ENCODE assay signal across 37 cellular contexts in the genomic region with DNA sequence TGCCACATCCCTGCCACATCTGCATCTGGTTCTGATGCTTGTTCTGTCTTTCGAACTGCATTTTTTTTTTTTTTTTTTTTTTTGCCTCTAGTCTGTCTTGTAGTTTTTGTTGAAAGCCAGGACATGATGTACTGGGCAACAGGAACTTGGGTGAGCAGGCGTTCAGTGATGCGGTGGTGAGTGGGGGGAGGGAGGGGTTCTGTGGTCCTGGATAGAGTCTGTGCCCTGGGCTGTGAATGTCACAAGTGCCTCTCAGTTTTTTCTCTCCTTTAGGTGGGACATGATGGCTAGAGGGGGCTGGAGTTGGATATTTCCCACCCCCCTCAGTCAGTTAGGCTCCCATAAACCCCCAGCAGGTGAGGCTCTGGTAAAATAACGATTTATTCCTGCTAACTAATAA. TPM values are rescaled to one million over a fixed set of nuclear protein-coding genes. Genes with fewer than 3 reads are reported as not detected.
"Had no signal": no experiment of that assay in that cellular context is flagged by ENCODE, and none has a peak within 500 bp of the region (broad histone marks: within the 10 kb centered on the region; RNA-seq: fewer than 3 reads in every experiment).

No MANE protein-coding gene starts in this region.

- H3K4me2 ChIP-seq: KMS-11 had no signal

- H3K27ac ChIP-seq: KMS-11, VCaP had no signal

- H3K9ac ChIP-seq: KMS-11 had no signal

- DNase-seq: activated B cell treated with CpG ODN at 0.5 μM for 24 hours; activated CD4-positive, alpha-beta memory T cell treated with anti-CD3 and anti-CD28 coated beads for 36 hours; activated CD4-positive, alpha-beta T cell treated with anti-CD3 and anti-CD28 coated beads for 4 hours; activated CD4-positive, alpha-beta T cell treated with anti-CD3 and anti-CD28 coated beads, Interleukin-2, amount 50 U/mL, for 1 hour; activated CD4-positive, CD25-positive, alpha-beta regulatory T cell treated with anti-CD3 and anti-CD28 coated beads, Interleukin-2, amount 50 U/mL, for 72 hours; activated CD8-positive, alpha-beta memory T cell treated with anti-CD3 and anti-CD28 coated beads, Interleukin-2, amount 10 ng/mL, durations not matched to agents 7 days and 5 days; activated naive CD4-positive, alpha-beta T cell treated with anti-CD3 and anti-CD28 coated beads, Interleukin-2, amount 10 ng/mL, durations not matched to agents 7 days and 5 days; activated naive CD8-positive, alpha-beta T cell treated with anti-CD3 and anti-CD28 coated beads, Interleukin-2, amount 50 U/mL, for 24 hours; activated T-cell treated with anti-CD3 and anti-CD28 coated beads, Interleukin-2, amount 50 U/mL, for 1 hour; activated T-cell treated with anti-CD3 and anti-CD28 coated beads, Interleukin-2, amount 50 U/mL, for 72 hours; anterior cingulate cortex; caudate nucleus; cerebellar nuclear complex; MM.1S; NCI-H1092 treated with DMSO at 0.1 percent for 48 hours; NCI-H1417; NCI-H146; NCI-H187; NCI-H2029 treated with DMSO at 0.1 percent for 48 hours; NCI-H2107; NCI-H2171; NCI-H2227 treated with DMSO at 0.1 percent for 48 hours; NCI-H446; NCI-H524; NCI-H69; NK-92 treated with Interleukin-12 subunit alpha and Interleukin-12 subunit beta, amount 100 ng/mL, for 24 hours; OCI-M1; Right ventricle myocardium superior; SW 1271; T-helper 1 cell; T-helper 2 cell; T-helper 9 cell had no signal

RNA-seq across cellular contexts. Expression of gene CEACAM4, which starts 3.5 kb away (rescaled TPM):
- total RNA-seq: activated B cell treated with CpG ODN at 0.5 μM for 24 hours; activated CD4-positive, alpha-beta memory T cell treated with anti-CD3 and anti-CD28 coated beads for 36 hours; activated CD8-positive, alpha-beta memory T cell treated with anti-CD3 and anti-CD28 coated beads, Interleukin-2, amount 10 ng/mL, durations not matched to agents 7 days and 5 days; activated T-cell treated with anti-CD3 and anti-CD28 coated beads, Interleukin-2, amount 50 U/mL, for 72 hours; activated T-helper 17 cell treated with anti-CD3 and anti-CD28 coated beads, Interleukin-2, amount 50 U/mL, for 72 hours; bronchial epithelial cell; LHCN-M2 had no signal

RNA-seq across cellular contexts. Expression of gene CEACAM21, which starts 47.4 kb away (rescaled TPM):
- total RNA-seq: bronchial epithelial cell, LHCN-M2 had no signal
